ENCODE assay signal across 9 cellular contexts in the genomic region with DNA sequence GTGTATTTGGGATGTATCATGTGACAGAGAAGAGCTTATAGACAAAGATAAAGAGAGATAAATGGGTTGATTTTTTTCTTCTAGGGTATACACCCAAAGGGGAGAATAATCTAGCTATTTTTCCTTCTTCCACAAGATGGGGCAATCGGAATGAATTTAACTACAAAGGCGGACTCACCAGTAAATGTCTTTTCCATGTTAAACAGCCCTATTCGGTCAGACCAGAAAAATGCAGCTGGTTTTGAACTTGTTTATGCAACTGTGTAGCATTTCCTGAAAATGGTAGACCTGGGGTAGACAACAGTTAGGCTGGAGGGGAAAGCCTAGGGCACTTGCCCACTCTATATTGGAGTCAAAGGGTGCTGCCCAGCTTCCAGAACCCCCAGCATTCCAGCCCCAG.
DNase-seq lines count a peak whose midpoint lies in the region; ATAC-seq and TF ChIP-seq lines count a peak whose summit lies in the region.
"Had no signal": no experiment of that assay in that cellular context is flagged by ENCODE, and none has a peak within 500 bp of the region (broad histone marks: within the 10 kb centered on the region; RNA-seq: fewer than 3 reads in every experiment).

No MANE protein-coding gene starts in this region.

- H3K4me3 ChIP-seq in adipocyte (ENCODE audit: low read length) (no peak overlapping the region), tibial artery (no peak overlapping the region), adrenal gland (no peak overlapping the region)

- no peak overlapping the region for H3K27ac ChIP-seq in tibial artery
- no peak overlapping the region for H3K27ac ChIP-seq in adrenal gland

- intact Hi-C loops in tibial artery (cut with DNase I; ENCODE audit: low total_unique reads): no loop called here
- intact Hi-C loops in adrenal gland (cut with DNase I): loop anchor here in 1 of 2 donors (5.0 kb wide), 1 partner anchor 952 kb away; no protein-coding TSS in a partner anchor

- no peaks in the 10 kb centered on the region for H3K36me3 ChIP-seq in adipocyte (ENCODE audit: control insufficient read depth, insufficient read depth, low read length, severe bottlenecking)
- H3K36me3 ChIP-seq in tibial artery: no peaks in the 10 kb centered on the region
- no peaks in the 10 kb centered on the region for H3K36me3 ChIP-seq in adrenal gland (replicated peaks in 1 of 2)

- 9 to 24% (median 21%) methylated on average over 3 of the region's 3 CpGs for WGBS in adrenal gland, 4 donors

- TF ChIP-seq POLR2A in adrenal gland (IDR thresholded peaks at IDR 0.05): no peak

- H3K4me1 ChIP-seq in adipocyte (ENCODE audit: control insufficient read depth, insufficient read depth, low read length) (no peaks in the 10 kb centered on the region), tibial artery (no peaks in the 10 kb centered on the region), adrenal gland (replicated peaks in 1 of 2) (no peaks in the 10 kb centered on the region)

- DNase-seq in D341Med (ENCODE audit: low spot score) (peak; percentile 38), NCI-H1417 treated with DMSO at 0.1 percent for 48 hours (lab: John Stamatoyannopoulos, UW) (peak; percentile 21), adipocyte (ENCODE audit: low read depth) (peak; percentile 1), medulla oblongata (ENCODE audit: extremely low spot score) (peak; percentile 80), tibial artery (no peak), adrenal gland (no peak)
- DNase-seq: NCI-H1048 had no signal

- H3K9me3 ChIP-seq in adipocyte (ENCODE audit: control insufficient read depth, low read length) (no peaks in the 10 kb centered on the region), tibial artery (peaks cover 0 to 2% (median 0%) of the 10 kb centered on the region in 3 donors), adrenal gland (replicated peaks in 1 of 3) (no peaks in the 10 kb centered on the region)

- ATAC-seq in GM21390 (IDR thresholded peaks at IDR 0.05; ENCODE audit: unreplicated experiment) (no peak), HG02852 (IDR thresholded peaks at IDR 0.05; ENCODE audit: unreplicated experiment) (no peak)

- H3K9ac ChIP-seq in adipocyte (ENCODE audit: low read length): no peak overlapping the region

- H3K27me3 ChIP-seq in adipocyte (replicated peaks; ENCODE audit: control insufficient read depth, insufficient read depth, low read length): peaks cover 3% of the 10 kb centered on the region
- H3K27me3 ChIP-seq in tibial artery: no peaks in the 10 kb centered on the region
- H3K27me3 ChIP-seq in adrenal gland: no peaks in the 10 kb centered on the region

- TF ChIP-seq CTCF in tibial artery (IDR thresholded peaks at IDR 0.05) (no peak), adrenal gland (IDR thresholded peaks at IDR 0.05) (peak in 1 of 6 experiments; percentile 22)

Comparison
In these comparisons a context has a peak if more than half of its experiments do, and no peak if none do; other contexts are left out.
1. DNase-seq: peak in D341Med (single experiment), NCI-H1417 treated with DMSO at 0.1 percent for 48 hours (single experiment), adipocyte (single experiment) and medulla oblongata (single experiment); none in tibial artery (0 of 2) and adrenal gland (0 of 7).